Comparison of ENCODE assay signal across 12 cellular contexts in the genomic region with DNA sequence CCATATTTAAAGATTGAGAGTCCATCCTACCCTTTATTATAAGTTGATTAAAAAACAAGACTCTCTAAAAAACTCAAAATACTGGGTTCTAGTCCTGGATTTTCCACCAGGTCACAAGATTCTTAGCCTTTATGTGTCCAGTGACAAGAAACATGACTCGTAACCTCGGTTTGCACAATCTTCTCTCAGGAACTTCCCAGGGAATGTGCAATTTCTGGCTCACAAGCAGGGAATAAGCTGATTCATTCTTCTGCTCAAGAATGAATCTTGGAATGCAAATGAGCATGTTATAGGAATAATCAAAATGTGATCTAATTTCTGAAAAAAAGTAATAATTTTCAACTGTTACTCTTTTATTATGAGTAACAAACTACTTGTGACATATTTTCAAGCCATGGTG. TPM values are rescaled to one million over a fixed set of nuclear protein-coding genes. Genes with fewer than 3 reads are reported as not detected.
DNase-seq lines count a peak whose midpoint lies in the region; ATAC-seq and TF ChIP-seq lines count a peak whose summit lies in the region.
"Had no signal": no experiment of that assay in that cellular context is flagged by ENCODE, and none has a peak within 500 bp of the region (broad histone marks: within the 10 kb centered on the region; RNA-seq: fewer than 3 reads in every experiment).

No MANE protein-coding gene starts in this region.

- intact Hi-C loops in PC-3 (cut with micrococcal nuclease) = no loop called here

- no peak overlapping the region for H2BK12ac ChIP-seq in trophoblast cell (ENCODE audit: low read length)

- H3K79me2 ChIP-seq in PC-3 (ENCODE audit: low read length) (no peaks in the 10 kb centered on the region), trophoblast cell (ENCODE audit: control insufficient read depth, insufficient read depth, low read length, poor library complexity) (no peaks in the 10 kb centered on the region)

- peak; percentile 64 for DNase-seq in Caki2 (ENCODE audit: low read depth)
- DNase-seq in PC-3 = peak; percentile 74
- DNase-seq in epithelial cell of esophagus (ENCODE audit: low read depth) = peak; percentile 85
- DNase-seq in trophoblast cell = peak; percentile 79 to 89
- DNase-seq in stimulated activated naive B cell treated with anti-CD40 and anti-IgM and Interleukin-4, amounts not matched to agents 10 μg/mL and 1 μg/mL and 100 μg/mL, for 72 hours = no peak
- no peak for DNase-seq in superior temporal gyrus (ENCODE audit: extremely low spot score)
- no peak for DNase-seq in SKM-1 treated with dmso at 0.1 percent for 144 hours (lab: John Stamatoyannopoulos, UW; ENCODE audit: unreplicated experiment)
- DNase-seq: H9, NCI-H1417 treated with DMSO at 0.1 percent for 48 hours had no signal

- CTCF ChIA-PET in PC-3 (lab: Charles Lee) = no interaction called here

- H3K4me1 ChIP-seq in PC-3 (ENCODE audit: insufficient read depth, low read length) (peaks cover 9% of the 10 kb centered on the region), trophoblast cell (ENCODE audit: control insufficient read depth in 1 of 2, insufficient read depth in 2 of 2, low read length in 2 of 2) (no peaks in the 10 kb centered on the region)
- H3K4me1 ChIP-seq: neural progenitor cell had no signal

- no peak overlapping the region for H2BK5ac ChIP-seq in trophoblast cell (ENCODE audit: low read depth, low read length, poor library complexity)

- H3K9me3 Mint-ChIP-seq in stimulated activated naive B cell treated with anti-CD40 and anti-IgM and Interleukin-4, amounts not matched to agents 10 μg/mL and 1 μg/mL and 100 μg/mL, for 72 hours = peaks cover 0 to 3% of the 10 kb centered on the region in 2 donors

- BruUV-seq in PC-3 (replicated peaks; lab: Mats Ljungman, UMichigan) = no TSS peak

- peaks cover 0 to 6% of the 10 kb centered on the region in 2 donors for H3K27me3 Mint-ChIP-seq in stimulated activated naive B cell treated with anti-CD40 and anti-IgM and Interleukin-4, amounts not matched to agents 10 μg/mL and 1 μg/mL and 100 μg/mL, for 72 hours

- no CpG with 5 or more reads among the region's 2 CpGs for WGBS in trophoblast cell (ENCODE audit: extremely low coverage, insufficient coverage, insufficient read length)

- no peaks in the 10 kb centered on the region for H3K79me1 ChIP-seq in trophoblast cell (ENCODE audit: low read length)

- H3K14ac ChIP-seq in trophoblast cell (ENCODE audit: low read length) = no peak overlapping the region

- H4K12ac ChIP-seq in trophoblast cell (ENCODE audit: low read depth, low read length) = no peak overlapping the region

- H2AFZ ChIP-seq in PC-3 (ENCODE audit: low read length) = no peak overlapping the region
- no peak overlapping the region for H2AFZ ChIP-seq in trophoblast cell (ENCODE audit: insufficient read depth, low read length, poor library complexity)
- H2AFZ ChIP-seq: neural progenitor cell had no signal

- H3K4me3 ChIP-seq in PC-3 (ENCODE audit: low read length) (no peak overlapping the region), epithelial cell of esophagus (ENCODE audit: low read length) (no peak overlapping the region), trophoblast cell (ENCODE audit: low read depth, low read length) (no peak overlapping the region)
- H3K4me3 ChIP-seq: neural progenitor cell, tibial artery had no signal

- H4K20me1 ChIP-seq in PC-3 (ENCODE audit: low read length) = no peaks in the 10 kb centered on the region

- no peaks in the 10 kb centered on the region for H3F3A ChIP-seq in PC-3 (ENCODE audit: low read length, unreplicated experiment)

- H4K91ac ChIP-seq in trophoblast cell (ENCODE audit: low read depth, low read length) = no peak overlapping the region

- H3K18ac ChIP-seq in trophoblast cell (ENCODE audit: low read length) = no peak overlapping the region

- TF ChIP-seq CTCF in PC-3 (conservative IDR thresholded peaks at IDR 0.05; ENCODE audit: low read depth, low read length) = no peak
- TF ChIP-seq CTCF in epithelial cell of esophagus (IDR thresholded peaks at IDR 0.05; ENCODE audit: insufficient read depth, low read depth, low read length, missing control alignments) = no peak

- ATAC-seq in PC-3 (peak; percentile 48), GM21576 (IDR thresholded peaks at IDR 0.05; ENCODE audit: unreplicated experiment) (no peak)
- no peak for ATAC-seq in stimulated activated naive B cell treated with anti-CD40 and anti-IgM and Interleukin-4, amounts not matched to agents 10 μg/mL and 1 μg/mL and 100 μg/mL, for 72 hours (replicated peaks)

- no peak overlapping the region for H3K4ac ChIP-seq in trophoblast cell (ENCODE audit: low read depth, low read length)

- H3K36me3 Mint-ChIP-seq in stimulated activated naive B cell treated with anti-CD40 and anti-IgM and Interleukin-4, amounts not matched to agents 10 μg/mL and 1 μg/mL and 100 μg/mL, for 72 hours = no peaks in the 10 kb centered on the region

- H3K4me2 ChIP-seq in PC-3 (ENCODE audit: low read length) = no peak overlapping the region
- H3K4me2 ChIP-seq in trophoblast cell (ENCODE audit: low read length) = no peak overlapping the region
- H3K4me2 ChIP-seq: neural progenitor cell had no signal

- H4K8ac ChIP-seq in trophoblast cell (ENCODE audit: low read depth, low read length) = peak overlapping the region; percentile 11

- H3K23ac ChIP-seq in trophoblast cell (ENCODE audit: low read length) = no peak overlapping the region

- H3K36me3 ChIP-seq in PC-3 (ENCODE audit: low read depth, low read length) (no peaks in the 10 kb centered on the region), trophoblast cell (ENCODE audit: control insufficient read depth in 1 of 2, insufficient read depth in 2 of 2, low read length in 2 of 2) (no peaks in the 10 kb centered on the region)
- H3K36me3 ChIP-seq: neural progenitor cell, tibial artery had no signal

- no peak overlapping the region for H3K27ac Mint-ChIP-seq in stimulated activated naive B cell treated with anti-CD40 and anti-IgM and Interleukin-4, amounts not matched to agents 10 μg/mL and 1 μg/mL and 100 μg/mL, for 72 hours
- H3K27ac Mint-ChIP-seq: H9, neural progenitor cell had no signal

- H3K4me1 Mint-ChIP-seq in stimulated activated naive B cell treated with anti-CD40 and anti-IgM and Interleukin-4, amounts not matched to agents 10 μg/mL and 1 μg/mL and 100 μg/mL, for 72 hours = peaks cover 3 to 13% of the 10 kb centered on the region in 2 donors

- H3K9me3 ChIP-seq in PC-3 (ENCODE audit: low read length) = no peaks in the 10 kb centered on the region
- H3K9me3 ChIP-seq in trophoblast cell (ENCODE audit: insufficient read depth, low read depth, low read length) = no peaks in the 10 kb centered on the region
- H3K9me3 ChIP-seq: tibial artery had no signal

- POLR2A ChIA-PET in PC-3 (lab: Charles Lee; ENCODE audit: unreplicated experiment) = interaction anchor here (0.7 kb wide), 1 partner anchor 714 kb away, joined by 4 read pairs; no protein-coding TSS in a partner anchor

- in situ Hi-C loops in Caki2 (cut with HindIII; ENCODE audit: low pct_unique_long_range_greater_than_20kb, low sequenced_read_pairs) = no loop called here

- no peaks in the 10 kb centered on the region for H3K27me3 ChIP-seq in PC-3 (ENCODE audit: low read length)
- no peaks in the 10 kb centered on the region for H3K27me3 ChIP-seq in trophoblast cell (ENCODE audit: insufficient read depth, low read length)
- H3K27me3 ChIP-seq: neural progenitor cell, tibial artery had no signal

- no peak overlapping the region for H2AK5ac ChIP-seq in trophoblast cell (ENCODE audit: low read length)

- H3K27ac ChIP-seq in PC-3 (ENCODE audit: low read length) (peak overlapping the region; percentile 21; the same call in 1 of the 2 replicates), trophoblast cell (ENCODE audit: low read depth, low read length) (no peak overlapping the region)
- H3K27ac ChIP-seq: neural progenitor cell, tibial artery had no signal

- no peak overlapping the region for H3K9ac ChIP-seq in PC-3 (ENCODE audit: low read length)
- H3K9ac ChIP-seq in trophoblast cell (ENCODE audit: low read length) = no peak overlapping the region
- H3K9ac ChIP-seq: neural progenitor cell had no signal

- H3K4me3 Mint-ChIP-seq in stimulated activated naive B cell treated with anti-CD40 and anti-IgM and Interleukin-4, amounts not matched to agents 10 μg/mL and 1 μg/mL and 100 μg/mL, for 72 hours = no peak overlapping the region
- H3K4me3 Mint-ChIP-seq: H9, neural progenitor cell had no signal

- no peak overlapping the region for H2BK120ac ChIP-seq in trophoblast cell (ENCODE audit: insufficient read depth, low read length, poor library complexity)

- no peaks in the 10 kb centered on the region for H3K9me2 ChIP-seq in PC-3 (replicated peaks; ENCODE audit: low read length)

RNA-seq across cellular contexts. Expression of gene OGFRL1, which starts 45.1 kb away (rescaled TPM):
- total RNA-seq in Caki2 (2014; rRNA removed; shearing (Covaris generic); ENCODE audit: low replicate concordance) = 8.8 and 12.1 TPM in 2 replicates
- 5.2 and 6.0 TPM in 2 replicates for total RNA-seq in PC-3 (2014; rRNA removed)
- 8.9 TPM in 2 replicates for polyA plus RNA-seq in trophoblast cell (2013)

Comparison
In these comparisons a context has a peak if more than half of its experiments do, and no peak if none do; other contexts are left out.
1. DNase-seq: peak in Caki2 (single experiment), PC-3 (single experiment), epithelial cell of esophagus (single experiment) and trophoblast cell (2 of 2); none in stimulated activated naive B cell treated with anti-CD40 and anti-IgM and Interleukin-4, amounts not matched to agents 10 μg/mL and 1 μg/mL and 100 μg/mL, for 72 hours (single experiment), superior temporal gyrus (single experiment) and SKM-1 treated with dmso at 0.1 percent for 144 hours (single experiment).